In genomic region chr14:105313381-105314286, GRCh38 we compare ENCODE assay signal across 8 cellular contexts. TPM values are rescaled to one million over a fixed set of nuclear protein-coding genes. Genes with fewer than 3 reads are reported as not detected.
DNase-seq lines count a peak whose midpoint lies in the region; ATAC-seq and TF ChIP-seq lines count a peak whose summit lies in the region.

No MANE protein-coding gene starts in this region.

- peak overlapping the region; percentile 27 for H3K27ac Mint-ChIP-seq in activated T-cell treated with anti-CD3 and anti-CD28 coated beads, Interleukin-2, amount 50 U/mL, for 72 hours
- H3K27ac Mint-ChIP-seq in progenitor cell of endocrine pancreas, result peak overlapping the region; percentile 88

- DNase-seq in BJ (ENCODE audit: low read depth), result no peak
- no peak for DNase-seq in Jurkat, Clone E6-1 (ENCODE audit: low read depth, low spot score)
- peak; percentile 43 to 47 for DNase-seq in activated T-cell treated with anti-CD3 and anti-CD28 coated beads, Interleukin-2, amount 50 U/mL, for 72 hours
- DNase-seq in germinal center (ENCODE audit: low spot score), result peak; percentile 27
- peak; percentile 27 for DNase-seq in progenitor cell of endocrine pancreas (ENCODE audit: low spot score, unreplicated experiment)
- no peak for DNase-seq in NCI-H1048 (lab: John Stamatoyannopoulos, UW)
- DNase-seq in SIG-M5 (lab: John Stamatoyannopoulos, UW), result no peak

- peak overlapping the region; percentile 80 to 82 for H3K4me3 Mint-ChIP-seq in activated T-cell treated with anti-CD3 and anti-CD28 coated beads, Interleukin-2, amount 50 U/mL, for 72 hours
- peak overlapping the region; percentile 81 for H3K4me3 Mint-ChIP-seq in progenitor cell of endocrine pancreas (ENCODE audit: low read depth)

- no peaks in the 10 kb centered on the region for H3K9me3 Mint-ChIP-seq in activated T-cell treated with anti-CD3 and anti-CD28 coated beads, Interleukin-2, amount 50 U/mL, for 72 hours
- H3K9me3 Mint-ChIP-seq in progenitor cell of endocrine pancreas (ENCODE audit: low read depth), result no peaks in the 10 kb centered on the region

- CTCF ChIA-PET in BJ (lab: Yijun Ruan, JAX), result interaction anchor here (1.0 to 1.4 kb wide), 4 partner anchors 13 to 227 kb away, joined by 3 to 4 read pairs (median 4); partner anchors contain the start of gene BRF1

- peak; percentile 32 for ATAC-seq in GM19455 (IDR thresholded peaks at IDR 0.05; ENCODE audit: unreplicated experiment)
- ATAC-seq in activated T-cell treated with anti-CD3 and anti-CD28 coated beads, Interleukin-2, amount 50 U/mL, for 72 hours (replicated peaks in 1 of 2), result peak; percentile 38 to 39

- H3K27me3 Mint-ChIP-seq in activated T-cell treated with anti-CD3 and anti-CD28 coated beads, Interleukin-2, amount 50 U/mL, for 72 hours (ENCODE audit: low read depth), result no peaks in the 10 kb centered on the region
- no peaks in the 10 kb centered on the region for H3K27me3 Mint-ChIP-seq in progenitor cell of endocrine pancreas

- TF ChIP-seq CTCF in BJ (IDR thresholded peaks at IDR 0.05; ENCODE audit: insufficient read depth, low read depth, low read length), result no peak
- no peak for TF ChIP-seq CTCF in progenitor cell of endocrine pancreas (IDR thresholded peaks at IDR 0.05; ENCODE audit: unreplicated experiment)

- H3K36me3 ChIP-seq in BJ (ENCODE audit: control insufficient read depth, insufficient read depth, low read length), result no peaks in the 10 kb centered on the region

- POLR2A ChIA-PET in BJ (lab: Charles Lee), result interaction anchor here (0.9 kb wide), 1 partner anchor 13 kb away, joined by 5 read pairs; the partner anchor contains the start of gene BRF1

- peak overlapping the region; percentile 62 for H3K4me3 ChIP-seq in BJ (ENCODE audit: low read depth, low read length)
- H3K4me3 ChIP-seq in Jurkat, Clone E6-1 (ENCODE audit: low read length), result peak overlapping the region; percentile 52

- no peaks in the 10 kb centered on the region for H3K27me3 ChIP-seq in BJ (ENCODE audit: control insufficient read depth, insufficient read depth, low read length)

- H3K4me1 Mint-ChIP-seq in activated T-cell treated with anti-CD3 and anti-CD28 coated beads, Interleukin-2, amount 50 U/mL, for 72 hours (ENCODE audit: low read depth), result peaks cover 38% of the 10 kb centered on the region
- peaks cover 13% of the 10 kb centered on the region for H3K4me1 Mint-ChIP-seq in progenitor cell of endocrine pancreas (ENCODE audit: low read depth)

- no peaks in the 10 kb centered on the region for H3K36me3 Mint-ChIP-seq in activated T-cell treated with anti-CD3 and anti-CD28 coated beads, Interleukin-2, amount 50 U/mL, for 72 hours (ENCODE audit: insufficient read depth in 2 of 2)
- H3K36me3 Mint-ChIP-seq in progenitor cell of endocrine pancreas (ENCODE audit: insufficient read depth), result no peaks in the 10 kb centered on the region

RNA-seq across cellular contexts. Expression of gene PACS2, which starts 0.9 kb away (rescaled TPM):
- 13.4 and 21.4 TPM in 2 replicates for polyA plus RNA-seq in BJ (2011; rRNA removed)
- 15.0 and 15.6 TPM in 2 replicates for polyA minus RNA-seq in BJ (2011; rRNA and poly(A)+ RNA removed)
- polyA plus RNA-seq in Jurkat, Clone E6-1 (2012; ENCODE audit: insufficient read depth, insufficient read length), result 47.3 TPM
- total RNA-seq in activated T-cell treated with anti-CD3 and anti-CD28 coated beads, Interleukin-2, amount 50 U/mL, for 72 hours, result 10 to 100 TPM; 36.5 to 44.9 TPM
- 177 and 193 TPM in 2 replicates for total RNA-seq in progenitor cell of endocrine pancreas

RNA-seq across cellular contexts. Expression of gene BRF1, which starts 12.8 kb away (rescaled TPM):
- polyA plus RNA-seq in BJ (2011; rRNA removed), result 5.8 and 8.2 TPM in 2 replicates
- 11.9 and 13.1 TPM in 2 replicates for polyA minus RNA-seq in BJ (2011; rRNA and poly(A)+ RNA removed)
- 37.7 TPM for polyA plus RNA-seq in Jurkat, Clone E6-1 (2012; ENCODE audit: insufficient read depth, insufficient read length)
- 10 to 100 TPM; 31.3 to 34.5 TPM for total RNA-seq in activated T-cell treated with anti-CD3 and anti-CD28 coated beads, Interleukin-2, amount 50 U/mL, for 72 hours
- total RNA-seq in progenitor cell of endocrine pancreas, result 49.3 and 49.9 TPM in 2 replicates

Comparison
In these comparisons a context has a peak if more than half of its experiments do, and no peak if none do; other contexts are left out.
1. DNase-seq: peak in activated T-cell treated with anti-CD3 and anti-CD28 coated beads, Interleukin-2, amount 50 U/mL, for 72 hours (2 of 2), germinal center (single experiment) and progenitor cell of endocrine pancreas (single experiment); none in BJ (single experiment), Jurkat, Clone E6-1 (single experiment), NCI-H1048 (single experiment) and SIG-M5 (single experiment).